ENCODE assay signal across 8 cellular contexts in the genomic region with DNA sequence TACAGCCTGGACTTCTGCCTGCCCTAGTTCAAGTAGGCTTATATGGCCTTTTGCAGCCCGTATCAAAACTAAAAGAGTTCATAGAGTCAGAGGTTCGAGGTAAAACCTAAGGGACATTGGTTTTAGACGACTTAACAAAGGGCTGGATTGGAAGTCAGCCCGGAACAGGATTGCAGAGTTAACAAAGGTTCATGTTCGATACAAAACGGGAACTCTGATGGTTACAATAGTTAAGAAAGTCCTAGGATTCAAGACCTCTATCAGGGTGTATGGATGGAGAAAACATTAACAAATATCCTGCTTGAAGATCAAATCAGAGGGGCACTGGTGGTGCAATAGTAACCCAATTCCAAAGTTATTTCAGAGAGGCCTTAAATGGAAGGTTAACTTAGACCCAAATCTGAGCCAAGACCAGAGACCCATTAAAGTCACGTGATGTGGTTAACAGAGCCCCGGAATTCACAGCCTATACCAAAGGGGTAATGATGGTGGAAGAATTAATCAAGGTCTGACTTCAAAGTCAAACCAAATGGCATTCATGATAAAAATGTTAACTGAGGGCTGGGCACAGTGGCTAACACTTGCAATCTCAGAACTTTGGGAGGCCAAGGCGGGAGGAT. TPM values are rescaled to one million over a fixed set of nuclear protein-coding genes. Genes with fewer than 3 reads are reported as not detected.
DNase-seq lines count a peak whose midpoint lies in the region; ATAC-seq, FAIRE-seq and TF ChIP-seq lines count a peak whose summit lies in the region.

No MANE protein-coding gene starts in this region.

- H3K9me3 Mint-ChIP-seq in activated T-cell treated with anti-CD3 and anti-CD28 coated beads, Interleukin-2, amount 50 U/mL, for 72 hours, result peaks cover 0 to 2% of the 10 kb centered on the region in 2 donors

- peak overlapping the region; percentile 66; the same call in 1 of the 2 replicates for H3K4me3 ChIP-seq in GM12878
- H3K4me3 ChIP-seq in lower lobe of right lung, result peak overlapping the region; percentile 67
- peak overlapping the region; percentile 59 to 72 for H3K4me3 ChIP-seq in tibial artery

- peaks cover 7% of the 10 kb centered on the region for H3K4me1 Mint-ChIP-seq in activated T-cell treated with anti-CD3 and anti-CD28 coated beads, Interleukin-2, amount 50 U/mL, for 72 hours (ENCODE audit: low read depth)

- no peaks in the 10 kb centered on the region for H3K27me3 Mint-ChIP-seq in activated T-cell treated with anti-CD3 and anti-CD28 coated beads, Interleukin-2, amount 50 U/mL, for 72 hours (ENCODE audit: low read depth)

- no peaks in the 10 kb centered on the region for H4K20me1 ChIP-seq in GM12878 (ENCODE audit: control insufficient read depth, insufficient read depth)

- no peak for FAIRE-seq in GM12878 (lab: Jason Lieb, UNC)

- no peak for TF ChIP-seq RAD21 in GM12878 (IDR thresholded peaks at IDR 0.05; ENCODE audit: insufficient read depth, low read depth, low read length)

- SMC1A ChIA-PET in GM12878 (lab: Charles Lee; ENCODE audit: uncharacterized antibody, unreplicated experiment), result no interaction called here

- H3K9ac ChIP-seq in GM12878 (ENCODE audit: control insufficient read depth, insufficient read depth, low read length), result peak overlapping the region; percentile 83; the same call in 1 of the 2 replicates

- POLR2A ChIA-PET in GM12878 (lab: Charles Lee), result no interaction called here

- ATAC-seq in activated T-cell treated with anti-CD3 and anti-CD28 coated beads, Interleukin-2, amount 50 U/mL, for 72 hours (replicated peaks in 1 of 2), result no peak
- no peak for ATAC-seq in GM12878
- ATAC-seq in lower lobe of right lung, result no peak
- ATAC-seq in GM18498 (IDR thresholded peaks at IDR 0.05; ENCODE audit: unreplicated experiment), result no peak

- TF ChIP-seq CTCF in GM12878 (IDR thresholded peaks at IDR 0.05 in 2 of 3, conservative IDR thresholded peaks at IDR 0.05 in 1 of 3; ENCODE audit: control insufficient read depth in 2 of 3, extremely low read depth in 1 of 3, insufficient read depth in 1 of 3, low read depth in 3 of 3, low read length in 3 of 3) (no peak), lower lobe of right lung (IDR thresholded peaks at IDR 0.05) (no peak), tibial artery (IDR thresholded peaks at IDR 0.05) (no peak)

- H3K79me2 ChIP-seq in GM12878 (ENCODE audit: control insufficient read depth, insufficient read depth, low read length), result no peaks in the 10 kb centered on the region

- TSS peak; percentile 71 for BruUV-seq in GM12878 (replicated peaks; lab: Mats Ljungman, UMichigan)

- TF ChIP-seq POLR2A in GM12878 (IDR thresholded peaks at IDR 0.05; ENCODE audit: low read depth, low read length), result no peak

- H3K27me3 ChIP-seq in GM12878 (replicated peaks in 1 of 2; ENCODE audit: control insufficient read depth in 2 of 2, insufficient read depth in 2 of 2, low read length in 1 of 2), result no peaks in the 10 kb centered on the region
- H3K27me3 ChIP-seq in lower lobe of right lung (ENCODE audit: low read depth), result no peaks in the 10 kb centered on the region
- no peaks in the 10 kb centered on the region for H3K27me3 ChIP-seq in tibial artery

- H3K36me3 Mint-ChIP-seq in activated T-cell treated with anti-CD3 and anti-CD28 coated beads, Interleukin-2, amount 50 U/mL, for 72 hours (ENCODE audit: insufficient read depth in 2 of 2), result peaks cover 7% of the 10 kb centered on the region in 2 donors

- H3K4me3 Mint-ChIP-seq in activated T-cell treated with anti-CD3 and anti-CD28 coated beads, Interleukin-2, amount 50 U/mL, for 72 hours, result peak overlapping the region; percentile 85 to 93

- 57% methylated on average over 9 of the region's 9 CpGs for WGBS in GM12878 (ENCODE audit: insufficient coverage, insufficient replicate concordance, low lambda C conversion rate, missing lambda C conversion rate)

- in situ Hi-C loops in GM12878 (cut with MboI), result no loop called here

- H3K27ac ChIP-seq in GM12878 (ENCODE audit: control insufficient read depth, insufficient read depth) (no peak overlapping the region; the same call in 1 of the 2 replicates), lower lobe of right lung (peak overlapping the region; percentile 89), tibial artery (peak overlapping the region; percentile 81 to 86)

- H3K36me3 ChIP-seq in GM12878 (ENCODE audit: control insufficient read depth in 2 of 2, insufficient read depth in 2 of 2, low read length in 1 of 2) (no peaks in the 10 kb centered on the region), lower lobe of right lung (no peaks in the 10 kb centered on the region), tibial artery (no peaks in the 10 kb centered on the region)

- peak overlapping the region; percentile 83 for H2AFZ ChIP-seq in GM12878 (ENCODE audit: control insufficient read depth, low read depth, low read length)

- peak overlapping the region; percentile 96 for H3K27ac Mint-ChIP-seq in activated T-cell treated with anti-CD3 and anti-CD28 coated beads, Interleukin-2, amount 50 U/mL, for 72 hours

- intact Hi-C loops in GM12878 (cut with micrococcal nuclease; ENCODE audit: unreplicated experiment) (no loop called here), lower lobe of right lung (cut with DNase I) (no loop called here), tibial artery (cut with DNase I; ENCODE audit: low total_unique reads) (no loop called here)

- 0 out of 2 replicates have a peak overlapping the region, but pooled peaks have one; percentile 27 for H3K4me2 ChIP-seq in GM12878 (ENCODE audit: control insufficient read depth, insufficient read depth)

- CTCF ChIA-PET in GM12878 (lab: Yijun Ruan, JAX), result no interaction called here

- no peaks in the 10 kb centered on the region for H3K4me1 ChIP-seq in GM12878 (ENCODE audit: control insufficient read depth, insufficient read depth, low read length)
- no peaks in the 10 kb centered on the region for H3K4me1 ChIP-seq in lower lobe of right lung
- H3K4me1 ChIP-seq in tibial artery, result no peaks in the 10 kb centered on the region

- RAD21 ChIA-PET in GM12878 (lab: Charles Lee; ENCODE audit: unreplicated experiment), result no interaction called here

- no peak for TF ChIP-seq EP300 in GM12878 (IDR thresholded peaks at IDR 0.05; ENCODE audit: borderline replicate concordance in 1 of 2, control insufficient read depth in 1 of 2, low read depth in 2 of 2, low read length in 2 of 2)

- no peak for DNase-seq in activated T-cell treated with anti-CD3 and anti-CD28 coated beads, Interleukin-2, amount 50 U/mL, for 72 hours
- DNase-seq in activated T-cell treated with anti-CD3 and anti-CD28 coated beads, Interleukin-2, amount 50 U/mL, for 48 hours, result no peak
- DNase-seq in GM12878 (ENCODE audit: low read depth, low spot score) (no peak), lower lobe of right lung (no peak), tibial artery (no peak), cortex of kidney (lab: John Stamatoyannopoulos, UW) (no peak), GOT3 (lab: John Stamatoyannopoulos, UW) (no peak)

- no peaks in the 10 kb centered on the region; the same call in 2 of the 3 replicates for H3K9me3 ChIP-seq in GM12878 (replicated peaks; ENCODE audit: control insufficient read depth, insufficient read depth, low read length)
- H3K9me3 ChIP-seq in lower lobe of right lung, result no peaks in the 10 kb centered on the region
- no peaks in the 10 kb centered on the region for H3K9me3 ChIP-seq in tibial artery

TF ChIP-seq in GM12878, 131 proteins besides CTCF, POLR2A, EP300 and RAD21 (continues in another document):
- TF ChIP-seq CEBPB (IDR thresholded peaks at IDR 0.05; ENCODE audit: borderline replicate concordance in 1 of 2, low read depth in 2 of 2, low read length in 2 of 2) (no peak), PML (IDR thresholded peaks at IDR 0.05; ENCODE audit: low read length) (no peak), SRF (IDR thresholded peaks at IDR 0.05; ENCODE audit: low read depth in 2 of 2, low read length in 2 of 2) (no peak), TCF12 (IDR thresholded peaks at IDR 0.05; ENCODE audit: low read depth, low read length) (no peak)

RNA-seq across cellular contexts. Expression of a gene that starts 0.7 kb away (rescaled TPM):
- 1 to 10 TPM; 2.3 to 3.4 TPM for total RNA-seq in activated T-cell treated with anti-CD3 and anti-CD28 coated beads, Interleukin-2, amount 50 U/mL, for 72 hours
- total RNA-seq in GM12878 (2013; cell fraction: nucleolus; rRNA removed), result 12.3 and 12.6 TPM in 2 replicates
- total RNA-seq in GM12878 (2014; rRNA removed), result 0.96 and 2.1 TPM in 2 replicates
- total RNA-seq in GM12878 (2014; rRNA removed; fragmentation: Illumina TruSeq; extraction: Trizol), result 1.9 and 2.0 TPM in 2 replicates
- 1.2 and 1.8 TPM in 2 replicates for total RNA-seq in GM12878 (2021)
- 0.88 TPM for polyA plus RNA-seq in GM12878 (2011; ENCODE audit: low read depth)
- polyA plus RNA-seq in GM12878 (2011; rRNA removed), result 0.99 and 1.3 TPM in 2 replicates
- 0.50 and 0.69 TPM in 2 replicates for polyA plus RNA-seq in GM12878 (2011; cell fraction: cytosol; rRNA removed)
- polyA plus RNA-seq in GM12878 (2011; cell fraction: nucleus; rRNA removed), result 0.94 and 1.2 TPM in 2 replicates
- polyA plus RNA-seq in GM12878 (2012), result 1.7 and 1.9 TPM in 2 replicates
- polyA plus RNA-seq in GM12878 (2014; fragmentation: Illumina TruSeq; extraction: Trizol), result 1.7 and 2.0 TPM in 2 replicates
- polyA plus RNA-seq in GM12878 (2014; fragmentation: Nextera tagmentation; extraction: Ambion mirVana), result 1 to 10 TPM; 1.0 to 1.5 TPM
- 1.0 and 1.3 TPM in 2 replicates for polyA plus RNA-seq in GM12878 (2014; rRNA removed)
- 1 to 10 TPM; 1.1 TPM for polyA plus RNA-seq in GM12878 (2016; fragmentation: Nextera tagmentation; extraction: Ambion mirVana)
- polyA minus RNA-seq in GM12878 (2011; rRNA and poly(A)+ RNA removed), result 0.72 and 0.73 TPM in 2 replicates
- 0.31 TPM in 1 of 2 replicates, not detected in the other for polyA minus RNA-seq in GM12878 (2011; cell fraction: cytosol; rRNA and poly(A)+ RNA removed)
- polyA minus RNA-seq in GM12878 (2011; cell fraction: nucleus; rRNA and poly(A)+ RNA removed), result 0.73 and 0.96 TPM in 2 replicates
- total RNA-seq in lower lobe of right lung, result 4.0 TPM

RNA-seq across cellular contexts. Expression of a gene that starts 58.3 kb away (rescaled TPM):
- not detected for total RNA-seq in activated T-cell treated with anti-CD3 and anti-CD28 coated beads, Interleukin-2, amount 50 U/mL, for 72 hours
- not detected in 2 replicates for total RNA-seq in GM12878 (2013; cell fraction: nucleolus; rRNA removed)
- not detected in 2 replicates for total RNA-seq in GM12878 (2014; rRNA removed)
- total RNA-seq in GM12878 (2014; rRNA removed; fragmentation: Illumina TruSeq; extraction: Trizol), result not detected in 2 replicates
- not detected in 2 replicates for total RNA-seq in GM12878 (2021)
- polyA plus RNA-seq in GM12878 (2011; ENCODE audit: low read depth), result not detected
- polyA plus RNA-seq in GM12878 (2011; rRNA removed), result not detected in 2 replicates
- 0.15 TPM in 1 of 2 replicates, not detected in the other for polyA plus RNA-seq in GM12878 (2011; cell fraction: cytosol; rRNA removed)
- polyA plus RNA-seq in GM12878 (2011; cell fraction: nucleus; rRNA removed), result not detected in 2 replicates
- not detected in 2 replicates for polyA plus RNA-seq in GM12878 (2012)
- not detected in 2 replicates for polyA plus RNA-seq in GM12878 (2014; fragmentation: Illumina TruSeq; extraction: Trizol)
- 1 to 10 TPM in 1 of 2 experiments, not detected in 1; 1.0 TPM for polyA plus RNA-seq in GM12878 (2014; fragmentation: Nextera tagmentation; extraction: Ambion mirVana)
- not detected in 2 replicates for polyA plus RNA-seq in GM12878 (2014; rRNA removed)
- polyA plus RNA-seq in GM12878 (2016; fragmentation: Nextera tagmentation; extraction: Ambion mirVana), result not detected
- not detected in 2 replicates for polyA minus RNA-seq in GM12878 (2011; rRNA and poly(A)+ RNA removed)
- polyA minus RNA-seq in GM12878 (2011; cell fraction: cytosol; rRNA and poly(A)+ RNA removed), result not detected in 2 replicates
- polyA minus RNA-seq in GM12878 (2011; cell fraction: nucleus; rRNA and poly(A)+ RNA removed), result not detected in 2 replicates
- not detected for total RNA-seq in lower lobe of right lung
